In the genomic region with DNA sequence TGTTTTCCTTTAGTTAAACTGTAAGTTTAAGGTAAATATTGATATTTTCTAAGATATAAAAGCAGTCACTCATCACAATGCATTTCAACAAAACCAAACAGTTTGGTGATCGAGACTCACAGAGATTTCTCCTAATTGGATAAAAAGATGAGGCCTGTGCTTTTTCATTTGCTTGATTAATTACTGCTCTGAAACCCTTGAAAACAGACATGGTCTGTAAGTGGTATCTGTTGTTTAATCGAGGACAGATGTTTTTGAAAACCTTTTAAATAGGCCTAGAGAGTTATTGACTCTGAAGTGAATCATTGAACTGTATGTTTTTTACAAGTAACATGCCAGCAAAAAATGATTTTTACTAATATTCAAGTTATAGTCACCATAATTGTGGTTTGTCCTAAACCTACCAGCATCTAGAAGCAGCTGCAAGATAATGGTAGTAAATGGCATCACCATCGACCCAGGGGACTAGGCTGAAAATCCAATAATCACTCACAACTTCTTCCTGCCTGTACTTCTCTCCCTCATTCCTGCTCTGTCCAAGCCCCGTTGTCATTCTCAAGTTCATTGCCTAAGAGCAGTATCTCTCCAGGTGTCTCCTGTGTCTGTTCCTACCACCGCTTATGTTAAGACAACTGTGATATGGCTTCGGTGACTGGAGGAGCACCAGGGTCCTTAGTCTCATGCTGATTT, we compare ENCODE assay signal across 19 cellular contexts.
"Had no signal": no experiment of that assay in that cellular context is flagged by ENCODE, and none has a peak within 500 bp of the region (broad histone marks: within the 10 kb centered on the region; RNA-seq: fewer than 3 reads in every experiment).

No MANE protein-coding gene starts in this region.

- H3K27ac ChIP-seq: left ventricle myocardium inferior, lower lobe of right lung, pancreas, stomach, thoracic aorta, transverse colon had no signal

- H3K4me1 ChIP-seq: lower lobe of right lung, pancreas had no signal

- H3K27me3 ChIP-seq: pancreas, stomach, transverse colon had no signal

- H3K9me3 Mint-ChIP-seq: natural killer cell treated with Interleukin-12 subunit alpha and Interleukin-12 subunit beta and Interleukin-15 and Interleukin-18, amount 100 ng/mL, for 72 hours had no signal

- DNase-seq: effector memory CD4-positive, alpha-beta T cell; immature natural killer cell; left ventricle myocardium inferior; lower lobe of right lung; midbrain; occipital lobe; pancreas; right cardiac atrium; small intestine; stimulated activated CD4-positive, alpha-beta T cell treated with anti-CD3 and anti-CD28 coated beads, Interleukin-12 subunit alpha, Interleukin-12 subunit beta, amount 100 ng/mL, for 4 hours; stimulated activated naive CD4-positive, alpha-beta T cell; stomach; substantia nigra; transverse colon had no signal

- H3K4me3 ChIP-seq: left ventricle myocardium inferior, lower lobe of right lung, pancreas, stomach, thoracic aorta, transverse colon had no signal

- H3K36me3 ChIP-seq: left ventricle myocardium inferior, lower lobe of right lung, pancreas, stomach, thoracic aorta, transverse colon had no signal

- H3K36me3 Mint-ChIP-seq: immature natural killer cell; natural killer cell treated with Interleukin-12 subunit alpha and Interleukin-12 subunit beta and Interleukin-15 and Interleukin-18, amount 100 ng/mL, for 72 hours had no signal

- H3K4me3 Mint-ChIP-seq: immature natural killer cell; memory B cell; natural killer cell treated with Interleukin-12 subunit alpha and Interleukin-12 subunit beta and Interleukin-15 and Interleukin-18, amount 100 ng/mL, for 72 hours had no signal

- ATAC-seq: esophagus mucosa; lower lobe of right lung; natural killer cell treated with Interleukin-12 subunit alpha and Interleukin-12 subunit beta and Interleukin-15 and Interleukin-18, amount 100 ng/mL, for 72 hours; pancreas; right cardiac atrium had no signal

- H3K9me3 ChIP-seq: left ventricle myocardium inferior, lower lobe of right lung, pancreas, thoracic aorta, transverse colon had no signal

- H3K27ac Mint-ChIP-seq: immature natural killer cell; memory B cell; natural killer cell treated with Interleukin-12 subunit alpha and Interleukin-12 subunit beta and Interleukin-15 and Interleukin-18, amount 100 ng/mL, for 72 hours; progenitor cell of endocrine pancreas had no signal

- H3K4me1 Mint-ChIP-seq: immature natural killer cell, memory B cell had no signal
